ENCODE assay signal across 12 cellular contexts in genomic region chr20:34892671-34893070, GRCh38.
"Had no signal": no experiment of that assay in that cellular context is flagged by ENCODE, and none has a peak within 500 bp of the region (broad histone marks: within the 10 kb centered on the region; RNA-seq: fewer than 3 reads in every experiment).

No MANE protein-coding gene starts in this region.

- H3K36me3 ChIP-seq: neutrophil, right atrium auricular region, upper lobe of right lung had no signal

- H3K27ac ChIP-seq: right atrium auricular region, upper lobe of right lung had no signal

- DNase-seq: activated B cell treated with CpG ODN at 0.5 μM for 24 hours; activated CD4-positive, alpha-beta T cell treated with anti-CD3 and anti-CD28 coated beads, Interleukin-2, amount 50 U/mL, for 48 hours; activated naive CD8-positive, alpha-beta T cell treated with anti-CD3 and anti-CD28 coated beads, Interleukin-2, amount 50 U/mL, for 24 hours; esophagus squamous epithelium; foreskin fibroblast; head of caudate nucleus; naive thymus-derived CD8-positive, alpha-beta T cell; small intestine; upper lobe of right lung had no signal

- H3K4me1 Mint-ChIP-seq: activated B cell treated with CpG ODN at 0.5 μM for 24 hours had no signal

- H3K9me3 Mint-ChIP-seq: activated B cell treated with CpG ODN at 0.5 μM for 24 hours; activated naive CD8-positive, alpha-beta T cell treated with anti-CD3 and anti-CD28 coated beads, Interleukin-2, amount 50 U/mL, for 24 hours; naive thymus-derived CD8-positive, alpha-beta T cell had no signal

- H3K27me3 ChIP-seq: esophagus squamous epithelium, neutrophil, right atrium auricular region, upper lobe of right lung had no signal

- H3K4me3 Mint-ChIP-seq: activated B cell treated with CpG ODN at 0.5 μM for 24 hours; activated naive CD8-positive, alpha-beta T cell treated with anti-CD3 and anti-CD28 coated beads, Interleukin-2, amount 50 U/mL, for 24 hours; naive thymus-derived CD8-positive, alpha-beta T cell had no signal

- H3K4me3 ChIP-seq: esophagus squamous epithelium, right atrium auricular region, upper lobe of right lung had no signal

- H3K27ac Mint-ChIP-seq: activated B cell treated with CpG ODN at 0.5 μM for 24 hours had no signal

- ATAC-seq: activated naive CD8-positive, alpha-beta T cell treated with anti-CD3 and anti-CD28 coated beads, Interleukin-2, amount 50 U/mL, for 24 hours; naive thymus-derived CD8-positive, alpha-beta T cell; SK-N-SH treated with all-trans-retinoic acid at 6 μM for 48 hours; upper lobe of right lung had no signal

- H3K9me3 ChIP-seq: esophagus squamous epithelium, neutrophil, right atrium auricular region, upper lobe of right lung had no signal

- H3K27me3 Mint-ChIP-seq: activated naive CD8-positive, alpha-beta T cell treated with anti-CD3 and anti-CD28 coated beads, Interleukin-2, amount 50 U/mL, for 24 hours; naive thymus-derived CD8-positive, alpha-beta T cell had no signal
